Comparison of ENCODE assay signal across 23 cellular contexts in the genomic region with DNA sequence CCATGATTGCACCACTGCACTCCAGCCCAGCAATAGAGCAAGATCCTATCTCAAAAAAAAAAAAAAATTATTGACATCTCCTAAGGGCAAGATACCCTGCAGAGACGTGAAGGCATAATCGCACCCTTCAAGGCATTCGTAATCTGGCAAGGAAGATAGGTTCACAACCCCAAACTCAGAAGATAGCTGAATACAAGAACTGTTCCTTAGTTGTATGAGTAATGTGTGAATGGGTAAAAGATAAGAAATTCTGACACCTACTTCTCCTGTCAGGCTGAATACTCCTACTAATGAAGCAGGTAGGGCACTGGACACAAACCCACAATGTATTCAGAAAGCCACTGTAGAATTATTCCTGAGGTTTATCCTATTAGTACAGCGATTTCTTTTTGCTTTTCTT.
"Had no signal": no experiment of that assay in that cellular context is flagged by ENCODE, and none has a peak within 500 bp of the region (broad histone marks: within the 10 kb centered on the region; RNA-seq: fewer than 3 reads in every experiment).

No MANE protein-coding gene starts in this region.

- H3K27ac ChIP-seq: stomach, suprapubic skin, testis, thoracic aorta, thyroid gland, tibial artery, tibial nerve, transverse colon, upper lobe of left lung, upper lobe of right lung, uterus, vagina had no signal

- H3K27me3 ChIP-seq: stomach, suprapubic skin, testis, thyroid gland, tibial artery, tibial nerve, transverse colon, upper lobe of left lung, upper lobe of right lung, uterus, vagina had no signal

- H3K36me3 ChIP-seq: stomach, suprapubic skin, thoracic aorta, thyroid gland, tibial artery, tibial nerve, transverse colon, upper lobe of left lung, upper lobe of right lung, uterus, vagina had no signal

- DNase-seq: stimulated activated CD4-positive, alpha-beta T cell treated with anti-CD3 and anti-CD28 coated beads, Interleukin-2, amount 100 ng/mL, for 48 hours; stimulated activated CD4-positive, alpha-beta T cell treated with anti-CD3 and anti-CD28 coated beads, Interleukin-4, amount 100 ng/mL, for 1 hour; stimulated activated CD4-positive, alpha-beta T cell treated with anti-CD3 and anti-CD28 coated beads, Interleukin-4, amount 100 ng/mL, for 24 hours; stimulated activated CD4-positive, alpha-beta T cell treated with anti-CD3 and anti-CD28 coated beads, Interleukin-4, amount 100 ng/mL, for 4 hours; stimulated activated CD8-positive, alpha-beta memory T cell treated with anti-CD3 and anti-CD28 coated beads, Interleukin-4, amount 100 ng/mL, for 48 hours; stimulated activated naive B cell treated with anti-CD40 and anti-IgM and Interleukin-4, amounts not matched to agents 10 μg/mL and 1 μg/mL and 100 μg/mL, for 72 hours; stimulated activated naive CD4-positive, alpha-beta T cell; stimulated activated naive CD4-positive, alpha-beta T cell treated with Interleukin-2 at 50 U/mL for 16 hours; stimulated activated naive CD8-positive, alpha-beta T cell treated with anti-CD3 and anti-CD28 coated beads, Interleukin-15, amount 100 ng/mL, for 72 hours; stimulated activated naive CD8-positive, alpha-beta T cell treated with anti-CD3 and anti-CD28 coated beads, Interleukin-15, Interleukin-2, amounts not matched to agents 100 U/mL and 50 U/mL, for 24 hours; stomach; testis; thyroid gland; tibial artery; transverse colon; trophoblast cell; upper lobe of left lung; upper lobe of right lung; uterus had no signal

- H3K4me1 ChIP-seq: stomach, testis, tibial artery, tibial nerve, transverse colon, upper lobe of left lung, upper lobe of right lung, uterus, vagina had no signal

- H3K4me3 ChIP-seq: stomach, suprapubic skin, testis, thoracic aorta, thyroid gland, tibial artery, tibial nerve, transverse colon, upper lobe of left lung, upper lobe of right lung, uterus, vagina had no signal
